8 cellular contexts compared by ENCODE assay signal in the genomic region with DNA sequence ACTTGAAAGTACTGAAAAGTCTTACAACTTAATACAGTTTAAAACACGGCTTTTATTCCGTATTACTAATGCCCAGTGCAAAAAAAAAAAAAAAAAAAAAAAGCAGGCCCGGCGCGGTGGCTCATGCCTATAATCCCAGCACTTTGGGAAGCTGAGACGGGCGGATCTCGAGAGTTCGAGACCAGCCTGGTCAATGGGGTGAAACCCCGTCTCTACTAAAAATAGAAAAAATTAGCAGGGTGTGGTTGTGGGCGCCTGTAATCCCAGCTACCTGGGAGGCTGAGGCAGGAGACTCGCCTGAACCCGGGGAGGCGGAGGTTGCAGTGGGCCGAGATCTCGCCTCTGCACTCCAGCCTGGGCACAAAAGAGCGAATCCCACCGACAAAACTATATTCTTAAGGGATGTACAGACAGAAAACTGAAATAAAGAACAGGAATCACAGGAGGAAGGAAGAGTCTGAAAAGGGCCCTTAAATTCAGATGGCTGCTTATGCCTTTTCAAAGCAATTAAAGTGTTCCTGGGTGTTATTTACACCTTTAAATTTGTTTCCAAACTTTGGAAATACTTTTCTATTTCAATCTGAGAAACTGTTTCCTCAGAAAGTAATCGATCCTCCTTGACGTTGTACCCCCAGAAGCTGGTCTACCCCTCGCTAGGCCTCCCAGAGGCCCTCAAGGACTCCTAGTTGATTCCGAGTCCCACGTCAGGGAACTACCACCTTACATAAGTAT. TPM values are rescaled to one million over a fixed set of nuclear protein-coding genes. Genes with fewer than 3 reads are reported as not detected.
A peak's percentile ranks its signal among the peaks of the same experiment; 100 is the strongest.
DNase-seq lines count a peak whose midpoint lies in the region; ATAC-seq, FAIRE-seq and TF ChIP-seq lines count a peak whose summit lies in the region.

No MANE protein-coding gene starts in this region.

- H3K36me3 Mint-ChIP-seq in activated CD8-positive, alpha-beta memory T cell treated with anti-CD3 and anti-CD28 coated beads, Interleukin-2, amount 10 ng/mL, durations not matched to agents 7 days and 5 days: peaks cover 71% of the 10 kb centered on the region

- ATAC-seq in activated CD8-positive, alpha-beta memory T cell treated with anti-CD3 and anti-CD28 coated beads, Interleukin-2, amount 10 ng/mL, durations not matched to agents 7 days and 5 days: no peak
- no peak for ATAC-seq in HG03521 (IDR thresholded peaks at IDR 0.05; ENCODE audit: unreplicated experiment)
- no peak for ATAC-seq in GM19328 (IDR thresholded peaks at IDR 0.05; ENCODE audit: unreplicated experiment)

- H3K27ac Mint-ChIP-seq in activated CD8-positive, alpha-beta memory T cell treated with anti-CD3 and anti-CD28 coated beads, Interleukin-2, amount 10 ng/mL, durations not matched to agents 7 days and 5 days: peak overlapping the region; percentile 100

- H3K4me3 Mint-ChIP-seq in activated CD8-positive, alpha-beta memory T cell treated with anti-CD3 and anti-CD28 coated beads, Interleukin-2, amount 10 ng/mL, durations not matched to agents 7 days and 5 days: peak overlapping the region; percentile 100

- peak overlapping the region; percentile 68 for H3K4me3 ChIP-seq in fibroblast of pulmonary artery (replicated peaks; ENCODE audit: low read depth, low read length)

- CTCF ChIA-PET in activated CD8-positive, alpha-beta memory T cell treated with anti-CD3 and anti-CD28 coated beads, Interleukin-2, amount 10 ng/mL, durations not matched to agents 7 days and 5 days (lab: Charles Lee): interaction anchor here (0.7 to 6.5 kb wide), 6 partner anchors 11 to 286 kb away, joined by 3 to 32 read pairs (median 6); no protein-coding TSS in a partner anchor

- DNase-seq in NCI-H82 (lab: John Stamatoyannopoulos, UW) (peak; percentile 41), NCI-H82 treated with DMSO at 0.1 percent for 48 hours (lab: John Stamatoyannopoulos, UW; ENCODE audit: unreplicated experiment) (no peak), fibroblast of pulmonary artery (ENCODE audit: low read depth) (no peak), retina (peak; percentile 57), urothelium cell line (ENCODE audit: low spot score) (no peak)
- DNase-seq in activated CD8-positive, alpha-beta memory T cell treated with anti-CD3 and anti-CD28 coated beads, Interleukin-2, amount 10 ng/mL, durations not matched to agents 7 days and 5 days: peak; percentile 66

- peaks cover 5% of the 10 kb centered on the region for H3K27me3 Mint-ChIP-seq in activated CD8-positive, alpha-beta memory T cell treated with anti-CD3 and anti-CD28 coated beads, Interleukin-2, amount 10 ng/mL, durations not matched to agents 7 days and 5 days

- no peak for TF ChIP-seq CTCF in fibroblast of pulmonary artery (IDR thresholded peaks at IDR 0.05; ENCODE audit: low read length, missing control alignments)

- no peaks in the 10 kb centered on the region for H3K9me3 Mint-ChIP-seq in activated CD8-positive, alpha-beta memory T cell treated with anti-CD3 and anti-CD28 coated beads, Interleukin-2, amount 10 ng/mL, durations not matched to agents 7 days and 5 days (ENCODE audit: low read depth)

- FAIRE-seq in urothelium cell line (lab: Jason Lieb, UNC): no peak

- peaks cover 33% of the 10 kb centered on the region for H3K4me1 Mint-ChIP-seq in activated CD8-positive, alpha-beta memory T cell treated with anti-CD3 and anti-CD28 coated beads, Interleukin-2, amount 10 ng/mL, durations not matched to agents 7 days and 5 days

RNA-seq across cellular contexts. Expression of gene KMT2E, which starts 2.1 kb away (rescaled TPM):
- total RNA-seq in activated CD8-positive, alpha-beta memory T cell treated with anti-CD3 and anti-CD28 coated beads, Interleukin-2, amount 10 ng/mL, durations not matched to agents 7 days and 5 days: 100 to 1,000 TPM; 110 to 127 TPM

Comparison
In these comparisons a context has a peak if more than half of its experiments do, and no peak if none do; other contexts are left out.
1. DNase-seq: peak in NCI-H82 (single experiment), activated CD8-positive, alpha-beta memory T cell treated with anti-CD3 and anti-CD28 coated beads, Interleukin-2, amount 10 ng/mL, durations not matched to agents 7 days and 5 days (single experiment) and retina (single experiment); none in NCI-H82 treated with DMSO at 0.1 percent for 48 hours (single experiment), fibroblast of pulmonary artery (single experiment) and urothelium cell line (single experiment).